ENCODE assay signal across 26 cellular contexts in the genomic region with DNA sequence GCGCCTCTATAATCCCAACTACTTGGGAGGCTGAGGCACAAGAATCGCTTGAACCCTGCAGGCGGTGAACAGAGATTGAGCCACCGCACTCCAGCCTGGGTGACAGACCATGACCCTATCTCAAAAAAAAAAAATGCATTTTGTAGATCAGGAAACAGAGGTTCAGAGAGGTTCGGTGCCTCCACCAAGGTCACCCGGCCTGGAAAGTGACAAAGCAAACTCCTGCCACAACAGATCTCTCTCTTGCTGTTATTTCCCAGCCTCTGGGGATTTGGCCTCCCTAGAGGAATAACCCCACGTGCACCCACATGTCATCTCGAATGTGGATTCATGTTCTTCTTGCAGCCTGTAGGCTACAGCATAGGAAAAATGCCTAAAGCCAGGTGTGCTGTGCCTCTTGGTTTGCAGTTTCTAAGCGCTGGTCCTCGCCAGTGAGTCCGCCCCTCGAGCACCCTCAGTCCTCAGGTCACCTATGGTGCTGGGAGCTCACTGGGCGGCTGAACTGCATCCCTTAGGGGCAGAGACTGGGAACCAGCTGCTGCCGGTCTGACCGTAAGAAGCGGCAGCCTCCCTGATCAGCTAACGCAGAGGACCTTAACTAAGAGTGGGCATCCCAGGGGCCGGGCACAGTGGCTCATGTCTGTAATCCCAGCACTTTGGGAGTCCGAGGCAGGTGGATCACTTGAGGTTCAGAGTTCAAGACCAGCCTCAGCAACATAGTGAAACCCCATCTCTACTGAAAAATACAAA.
"Had no signal": no experiment of that assay in that cellular context is flagged by ENCODE, and none has a peak within 500 bp of the region (broad histone marks: within the 10 kb centered on the region; RNA-seq: fewer than 3 reads in every experiment).

No MANE protein-coding gene starts in this region.

- H3K9me3 ChIP-seq: ovary, psoas muscle, spleen, suprapubic skin, testis, tibial nerve, upper lobe of left lung, vagina had no signal

- DNase-seq: natural killer cell; occipital lobe; ovary; psoas muscle; right cardiac atrium; spleen; stimulated activated CD4-positive, alpha-beta T cell treated with anti-CD3 and anti-CD28 coated beads, Interleukin-12 subunit alpha, Interleukin-12 subunit beta, amount 100 ng/mL, for 4 hours; stimulated activated CD4-positive, alpha-beta T cell treated with anti-CD3 and anti-CD28 coated beads, Interleukin-1b, Interleukin-23, amount 100 ng/mL, for 48 hours; stimulated activated CD4-positive, alpha-beta T cell treated with anti-CD3 and anti-CD28 coated beads, Interleukin-4, amount 100 ng/mL, for 1 hour; stimulated activated CD4-positive, alpha-beta T cell treated with anti-CD3 and anti-CD28 coated beads, Interleukin-4, amount 100 ng/mL, for 4 hours; stimulated activated CD8-positive, alpha-beta memory T cell treated with anti-CD3 and anti-CD28 coated beads, Interleukin-4, amount 100 ng/mL, for 48 hours; stimulated activated naive CD4-positive, alpha-beta T cell; stimulated activated naive CD8-positive, alpha-beta T cell treated with anti-CD3 and anti-CD28 coated beads, Interleukin-15, amount 100 ng/mL, for 72 hours; stimulated activated naive CD8-positive, alpha-beta T cell treated with anti-CD3 and anti-CD28 coated beads, Interleukin-15, Interleukin-2, amounts not matched to agents 100 U/mL and 50 U/mL, for 24 hours; substantia nigra; testis; trophoblast cell had no signal

- H3K4me3 ChIP-seq: neural progenitor cell, ovary, psoas muscle, skin epidermis, smooth muscle cell, spleen, suprapubic skin, testis, tibial nerve, upper lobe of left lung, vagina had no signal

- ATAC-seq: natural killer cell; psoas muscle; stimulated activated memory B cell treated with anti-CD40 and anti-IgM and Interleukin-4, amounts not matched to agents 10 μg/mL and 1 μg/mL and 100 μg/mL, for 72 hours; stimulated activated naive CD8-positive, alpha-beta T cell treated with anti-CD3 and anti-CD28 coated beads, Interleukin-15, amount 100 ng/mL, for 72 hours; stimulated activated naive CD8-positive, alpha-beta T cell treated with anti-CD3 and anti-CD28 coated beads, Interleukin-15, Interleukin-2, amounts not matched to agents 100 U/mL and 50 U/mL, for 24 hours had no signal

- H3K27ac ChIP-seq: neural progenitor cell, ovary, parathyroid adenoma, psoas muscle, skin epidermis, spleen, suprapubic skin, testis, upper lobe of left lung, vagina had no signal

- H3K4me1 ChIP-seq: parathyroid adenoma, psoas muscle, suprapubic skin, testis, upper lobe of left lung, vagina had no signal

- H3K27me3 ChIP-seq: neural progenitor cell, ovary, spleen, suprapubic skin, testis, tibial nerve, upper lobe of left lung, vagina had no signal

- H3K36me3 ChIP-seq: neural progenitor cell, ovary had no signal
